In genomic region chr7:74758268-74758667, GRCh38 we compare ENCODE assay signal across 4 cellular contexts. TPM values are rescaled to one million over a fixed set of nuclear protein-coding genes. Genes with fewer than 3 reads are reported as not detected.
"Had no signal": no experiment of that assay in that cellular context is flagged by ENCODE, and none has a peak within 500 bp of the region (broad histone marks: within the 10 kb centered on the region; RNA-seq: fewer than 3 reads in every experiment).

No MANE protein-coding gene starts in this region.

RNA-seq across cellular contexts. Expression of gene NCF1, which starts 15.5 kb away (rescaled TPM):
- total RNA-seq: HepG2, HT-29, HT1080 had no signal
- polyA plus RNA-seq: K562 had no signal
